18 cellular contexts compared by ENCODE assay signal in the genomic region with DNA sequence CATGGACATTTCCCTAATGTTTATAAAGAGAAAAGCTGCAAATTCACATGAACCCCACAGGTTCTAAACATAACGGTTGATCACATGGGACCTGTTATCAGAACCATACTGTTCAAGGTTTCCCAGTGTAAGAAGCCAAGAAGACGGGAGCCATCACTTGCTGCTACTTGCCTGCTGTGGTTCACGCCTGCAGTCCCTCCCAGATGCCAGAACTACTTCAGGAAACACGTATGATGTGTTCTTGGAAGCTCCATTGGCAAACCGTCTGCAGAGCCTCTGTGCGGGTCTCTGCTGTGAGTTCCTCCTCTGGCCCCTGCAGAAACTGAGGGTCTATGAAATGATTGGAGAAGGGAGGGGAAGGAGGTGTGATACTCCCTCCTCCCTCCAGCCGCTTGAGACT.
"Had no signal": no experiment of that assay in that cellular context is flagged by ENCODE, and none has a peak within 500 bp of the region (broad histone marks: within the 10 kb centered on the region; RNA-seq: fewer than 3 reads in every experiment).

No MANE protein-coding gene starts in this region.

- H3K36me3 ChIP-seq: uterus had no signal

- H3K4me2 ChIP-seq: smooth muscle cell had no signal

- H3K4me3 Mint-ChIP-seq: naive thymus-derived CD8-positive, alpha-beta T cell had no signal

- H3K27ac Mint-ChIP-seq: naive thymus-derived CD8-positive, alpha-beta T cell had no signal

- ATAC-seq: left lobe of liver; mucosa of descending colon; naive thymus-derived CD8-positive, alpha-beta T cell; right cardiac atrium had no signal

- DNase-seq: cortex of kidney; effector memory CD4-positive, alpha-beta T cell; erythroblast; heart left ventricle; hippocampal formation; mammary epithelial cell; mucosa of descending colon; naive thymus-derived CD8-positive, alpha-beta T cell; right cardiac atrium; stimulated activated CD4-positive, alpha-beta T cell treated with anti-CD3 and anti-CD28 coated beads, Interleukin-2, amount 100 ng/mL, for 48 hours; stimulated activated naive CD4-positive, alpha-beta T cell treated with Interleukin-2 at 50 U/mL for 16 hours; tibial artery; upper lobe of left lung; uterus had no signal

- H3K27me3 ChIP-seq: heart left ventricle, tibial artery, upper lobe of left lung, uterus had no signal

- FAIRE-seq: endometrium, frontal cortex had no signal

- H3K4me3 ChIP-seq: heart left ventricle, mucosa of descending colon, smooth muscle cell, tibial artery, upper lobe of left lung, uterus had no signal

- H3K4me1 Mint-ChIP-seq: naive thymus-derived CD8-positive, alpha-beta T cell had no signal

- H3K27ac ChIP-seq: heart left ventricle, tibial artery, uterus had no signal

- H3K9me3 ChIP-seq: mucosa of descending colon, tibial artery, uterus had no signal
